1 cellular context compared by ENCODE assay signal in genomic region chr3:39705351-39705900, GRCh38.
TF ChIP-seq lines count a peak whose summit lies in the region.

No MANE protein-coding gene starts in this region.

TF ChIP-seq in SK-N-SH treated with all-trans-retinoic acid at 6 μM for 48 hours, 23 proteins besides CTCF, POLR2A, EP300 and RAD21 (continued from another document):
- TF ChIP-seq CSRNP3 (CRISPR knock-in tag; IDR thresholded peaks at IDR 0.05) (no peak), ISL1 (CRISPR knock-in tag; IDR thresholded peaks at IDR 0.05) (no peak), TOX (CRISPR knock-in tag; IDR thresholded peaks at IDR 0.05; ENCODE audit: borderline replicate concordance) (no peak), POU6F1 (CRISPR knock-in tag; IDR thresholded peaks at IDR 0.05; ENCODE audit: borderline replicate concordance, low read depth) (no peak), ZC3H10 (CRISPR knock-in tag; IDR thresholded peaks at IDR 0.05) (0 out of 2 replicates have a peak, but pooled peaks have one; percentile 15), ZFP30 (CRISPR knock-in tag; IDR thresholded peaks at IDR 0.05) (no peak), RARB (CRISPR knock-in tag; IDR thresholded peaks at IDR 0.05) (no peak), ESRRG (CRISPR knock-in tag; IDR thresholded peaks at IDR 0.05) (no peak), TCF4 (CRISPR knock-in tag; IDR thresholded peaks at IDR 0.05; ENCODE audit: borderline replicate concordance) (no peak), ZNF565 (CRISPR knock-in tag; conservative IDR thresholded peaks at IDR 0.05; ENCODE audit: low read depth) (no peak), OSR1 (CRISPR knock-in tag; IDR thresholded peaks at IDR 0.05) (no peak), BACH2 (CRISPR knock-in tag; IDR thresholded peaks at IDR 0.05; ENCODE audit: borderline replicate concordance) (no peak), TSHZ2 (CRISPR knock-in tag; IDR thresholded peaks at IDR 0.05) (no peak), PPARA (CRISPR knock-in tag; IDR thresholded peaks at IDR 0.05; ENCODE audit: borderline replicate concordance) (no peak)
